Comparison of ENCODE assay signal across 31 cellular contexts in genomic region chr17:74371653-74372147, GRCh38. TPM values are rescaled to one million over a fixed set of nuclear protein-coding genes. Genes with fewer than 3 reads are reported as not detected.
"Had no signal": no experiment of that assay in that cellular context is flagged by ENCODE, and none has a peak within 500 bp of the region (broad histone marks: within the 10 kb centered on the region; RNA-seq: fewer than 3 reads in every experiment).

No MANE protein-coding gene starts in this region.

- H3K27ac ChIP-seq: colonic mucosa, epithelial cell of prostate, esophagus squamous epithelium, gastrocnemius medialis, heart right ventricle, left ventricle myocardium inferior, lower lobe of right lung had no signal

- DNase-seq: cerebellar nuclear complex; colonic mucosa; cortex of kidney; effector CD8-positive, alpha-beta T cell; effector memory CD8-positive, alpha-beta T cell; endodermal cell; erythroblast; esophagus squamous epithelium; foreskin fibroblast; foreskin melanocyte; gastrocnemius medialis; glutamatergic neuron; head of caudate nucleus; heart right ventricle; hippocampal formation; left colon; left ventricle myocardium inferior; lower lobe of right lung; mesendoderm; midbrain had no signal

- H3K9me3 ChIP-seq: colonic mucosa, esophagus squamous epithelium, gastrocnemius medialis, heart right ventricle, left ventricle myocardium inferior, lower lobe of right lung had no signal

- H3K4me3 ChIP-seq: colonic mucosa, esophagus squamous epithelium, gastrocnemius medialis, heart right ventricle, left ventricle myocardium inferior, lower lobe of right lung had no signal

- H3K27me3 ChIP-seq: colonic mucosa, gastrocnemius medialis had no signal

- H3K36me3 ChIP-seq: colonic mucosa, esophagus squamous epithelium, gastrocnemius medialis, heart right ventricle, left ventricle myocardium inferior, lower lobe of right lung had no signal

- ATAC-seq: effector memory CD8-positive, alpha-beta T cell; esophagus mucosa; gastrocnemius medialis; heart right ventricle; left colon; left lobe of liver; lower lobe of right lung had no signal

RNA-seq across cellular contexts. Expression of gene GPR142, which starts 4.4 kb away (rescaled TPM):
- total RNA-seq: chondrocyte, esophagus mucosa, gastrocnemius medialis, glomerular endothelial cell, kidney epithelial cell, left lobe of liver, left ventricle myocardium inferior, lower leg skin, lower lobe of right lung, lung microvascular endothelial cell, mononuclear cell had no signal

RNA-seq across cellular contexts. Expression of gene BTBD17, which starts 10.0 kb away (rescaled TPM):
- total RNA-seq: chondrocyte, dermis microvascular lymphatic vessel endothelial cell, esophagus mucosa, esophagus squamous epithelium, gastrocnemius medialis, glomerular endothelial cell, heart right ventricle, kidney epithelial cell, left lobe of liver, left ventricle myocardium inferior, lower lobe of right lung, lung microvascular endothelial cell, mononuclear cell, mucosa of gallbladder had no signal

RNA-seq across cellular contexts. Expression of gene KIF19, which starts 45.7 kb away (rescaled TPM):
- total RNA-seq: chondrocyte, kidney epithelial cell had no signal
